ENCODE assay signal across 1 cellular context in the genomic region with DNA sequence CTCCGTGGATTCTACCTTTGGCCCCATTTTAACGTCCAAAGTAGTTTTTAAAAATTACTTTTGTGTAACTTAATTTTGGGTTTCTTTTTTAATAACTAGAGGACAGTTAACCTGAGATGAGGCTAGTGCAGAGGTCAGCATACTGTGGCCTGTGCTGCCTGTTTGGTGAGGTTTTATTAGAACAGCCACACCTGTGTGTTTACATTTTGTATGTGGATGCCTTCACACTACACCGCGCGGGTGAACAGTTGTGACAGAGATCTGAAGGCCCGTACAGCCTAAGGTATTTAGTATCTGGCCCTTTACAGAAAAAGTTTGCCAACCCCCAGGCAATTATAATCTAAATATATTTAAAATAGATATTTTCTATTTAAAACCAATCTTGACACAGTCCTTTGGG.
TF ChIP-seq lines count a peak whose summit lies in the region.

No MANE protein-coding gene starts in this region.

TF ChIP-seq in GM12878, 131 proteins besides CTCF, POLR2A, EP300 and RAD21:
- TF ChIP-seq SMARCA5 (IDR thresholded peaks at IDR 0.05) (no peak), YY1 (IDR thresholded peaks at IDR 0.05; ENCODE audit: low read depth, low read length) (no peak)
- TF ChIP-seq, protein P1, sequence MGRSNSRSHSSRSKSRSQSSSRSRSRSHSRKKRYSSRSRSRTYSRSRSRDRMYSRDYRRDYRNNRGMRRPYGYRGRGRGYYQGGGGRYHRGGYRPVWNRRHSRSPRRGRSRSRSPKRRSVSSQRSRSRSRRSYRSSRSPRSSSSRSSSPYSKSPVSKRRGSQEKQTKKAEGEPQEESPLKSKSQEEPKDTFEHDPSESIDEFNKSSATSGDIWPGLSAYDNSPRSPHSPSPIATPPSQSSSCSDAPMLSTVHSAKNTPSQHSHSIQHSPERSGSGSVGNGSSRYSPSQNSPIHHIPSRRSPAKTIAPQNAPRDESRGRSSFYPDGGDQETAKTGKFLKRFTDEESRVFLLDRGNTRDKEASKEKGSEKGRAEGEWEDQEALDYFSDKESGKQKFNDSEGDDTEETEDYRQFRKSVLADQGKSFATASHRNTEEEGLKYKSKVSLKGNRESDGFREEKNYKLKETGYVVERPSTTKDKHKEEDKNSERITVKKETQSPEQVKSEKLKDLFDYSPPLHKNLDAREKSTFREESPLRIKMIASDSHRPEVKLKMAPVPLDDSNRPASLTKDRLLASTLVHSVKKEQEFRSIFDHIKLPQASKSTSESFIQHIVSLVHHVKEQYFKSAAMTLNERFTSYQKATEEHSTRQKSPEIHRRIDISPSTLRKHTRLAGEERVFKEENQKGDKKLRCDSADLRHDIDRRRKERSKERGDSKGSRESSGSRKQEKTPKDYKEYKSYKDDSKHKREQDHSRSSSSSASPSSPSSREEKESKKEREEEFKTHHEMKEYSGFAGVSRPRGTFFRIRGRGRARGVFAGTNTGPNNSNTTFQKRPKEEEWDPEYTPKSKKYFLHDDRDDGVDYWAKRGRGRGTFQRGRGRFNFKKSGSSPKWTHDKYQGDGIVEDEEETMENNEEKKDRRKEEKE (IDR thresholded peaks at IDR 0.05), result no peak
